In genomic region chr11:72787262-72788104, GRCh38 we compare ENCODE assay signal across 1 cellular context.
TF ChIP-seq lines count a peak whose summit lies in the region.

No MANE protein-coding gene starts in this region.

TF ChIP-seq in HepG2, 621 proteins besides CTCF, POLR2A, EP300 and RAD21 (continued from another document and continues in another):
- TF ChIP-seq MLXIP (CRISPR knock-in tag; IDR thresholded peaks at IDR 0.05; ENCODE audit: borderline replicate concordance) (no peak), HOXA7 (CRISPR knock-in tag; IDR thresholded peaks at IDR 0.05) (no peak), ETV5 (CRISPR knock-in tag; IDR thresholded peaks at IDR 0.05; ENCODE audit: borderline replicate concordance) (peak; percentile 88), NONO (IDR thresholded peaks at IDR 0.05) (no peak), NONO (CRISPR knock-in tag; conservative IDR thresholded peaks at IDR 0.05) (peak; percentile 61), MYNN (CRISPR knock-in tag; IDR thresholded peaks at IDR 0.05; ENCODE audit: low read depth) (no peak), ZNF709 (CRISPR knock-in tag; IDR thresholded peaks at IDR 0.05) (no peak), EEA1 (CRISPR knock-in tag; IDR thresholded peaks at IDR 0.05; ENCODE audit: borderline replicate concordance) (no peak), THAP8 (CRISPR knock-in tag; IDR thresholded peaks at IDR 0.05; ENCODE audit: borderline replicate concordance) (no peak), E2F1 (CRISPR knock-in tag; IDR thresholded peaks at IDR 0.05) (peak; percentile 74; the same call in 1 of the 2 replicates), ZNF737 (CRISPR knock-in tag; IDR thresholded peaks at IDR 0.05; ENCODE audit: borderline replicate concordance) (no peak), CENPBD1 (CRISPR knock-in tag; IDR thresholded peaks at IDR 0.05; ENCODE audit: borderline replicate concordance, low read depth) (0 out of 2 replicates have a peak, but pooled peaks have one; percentile 39), GATA4 (IDR thresholded peaks at IDR 0.05; ENCODE audit: borderline replicate concordance, low read depth) (0 out of 2 replicates have a peak, but pooled peaks have one; percentile 18), ZNF674 (CRISPR knock-in tag; IDR thresholded peaks at IDR 0.05; ENCODE audit: low read depth) (no peak), GPN1 (CRISPR knock-in tag; IDR thresholded peaks at IDR 0.05; ENCODE audit: borderline replicate concordance) (no peak), ZBTB46 (CRISPR knock-in tag; IDR thresholded peaks at IDR 0.05; ENCODE audit: borderline replicate concordance) (peak; percentile 84; the same call in 1 of the 2 replicates), RARG (CRISPR knock-in tag; IDR thresholded peaks at IDR 0.05; ENCODE audit: low read depth) (no peak), ELF3 (CRISPR knock-in tag; IDR thresholded peaks at IDR 0.05) (peak; percentile 66), ZNF713 (CRISPR knock-in tag; IDR thresholded peaks at IDR 0.05) (no peak), ZNF562 (CRISPR knock-in tag; IDR thresholded peaks at IDR 0.05; ENCODE audit: borderline replicate concordance) (no peak), KDM6A (CRISPR knock-in tag; IDR thresholded peaks at IDR 0.05; ENCODE audit: low read depth) (no peak; the same call in 1 of the 2 replicates), ZNF30 (CRISPR knock-in tag; IDR thresholded peaks at IDR 0.05) (no peak), ZNF652 (CRISPR knock-in tag; IDR thresholded peaks at IDR 0.05; ENCODE audit: borderline replicate concordance, low read depth) (no peak), ZC3H4 (CRISPR knock-in tag; IDR thresholded peaks at IDR 0.05; ENCODE audit: borderline replicate concordance) (no peak), DR1 (CRISPR knock-in tag; IDR thresholded peaks at IDR 0.05) (peak; percentile 69), FOXA1 (IDR thresholded peaks at IDR 0.05) (no peak), FOXA1 (CRISPR knock-in tag; IDR thresholded peaks at IDR 0.05) (no peak), PHF21A (CRISPR knock-in tag; IDR thresholded peaks at IDR 0.05) (peak; percentile 87), SRSF1 (optimal IDR thresholded peaks at IDR 0.05; ENCODE audit: low read depth, low read length) (no peak), ZBTB3 (CRISPR knock-in tag; IDR thresholded peaks at IDR 0.05; ENCODE audit: borderline replicate concordance, low read depth) (0 out of 2 replicates have a peak, but pooled peaks have one; percentile 63), SRSF4 (IDR thresholded peaks at IDR 0.05; ENCODE audit: low read depth, low read length, poor library complexity, severe bottlenecking) (no peak), ZFP82 (CRISPR knock-in tag; IDR thresholded peaks at IDR 0.05; ENCODE audit: borderline replicate concordance) (no peak), GLI4 (CRISPR knock-in tag; IDR thresholded peaks at IDR 0.05; ENCODE audit: borderline replicate concordance) (no peak; the same call in 1 of the 2 replicates), ZNF253 (CRISPR knock-in tag; IDR thresholded peaks at IDR 0.05; ENCODE audit: borderline replicate concordance) (no peak), CREB1 (IDR thresholded peaks at IDR 0.05) (no peak), CREB1 (CRISPR knock-in tag; IDR thresholded peaks at IDR 0.05) (no peak), ZNF407 (CRISPR knock-in tag; IDR thresholded peaks at IDR 0.05; ENCODE audit: not compliant biosample characterization) (no peak), BRD4 (CRISPR knock-in tag; IDR thresholded peaks at IDR 0.05) (no peak), ZNF547 (CRISPR knock-in tag; IDR thresholded peaks at IDR 0.05) (no peak), BATF2 (CRISPR knock-in tag; IDR thresholded peaks at IDR 0.05) (no peak), ARID5B (CRISPR knock-in tag; IDR thresholded peaks at IDR 0.05) (peak; percentile 53; the same call in 1 of the 2 replicates), ARNT (IDR thresholded peaks at IDR 0.05) (no peak), DPF2 (CRISPR knock-in tag; IDR thresholded peaks at IDR 0.05; ENCODE audit: borderline replicate concordance, low read depth) (0 out of 2 replicates have a peak, but pooled peaks have one; percentile 65), CERS6 (CRISPR knock-in tag; IDR thresholded peaks at IDR 0.05) (no peak)
